In the genomic region with DNA sequence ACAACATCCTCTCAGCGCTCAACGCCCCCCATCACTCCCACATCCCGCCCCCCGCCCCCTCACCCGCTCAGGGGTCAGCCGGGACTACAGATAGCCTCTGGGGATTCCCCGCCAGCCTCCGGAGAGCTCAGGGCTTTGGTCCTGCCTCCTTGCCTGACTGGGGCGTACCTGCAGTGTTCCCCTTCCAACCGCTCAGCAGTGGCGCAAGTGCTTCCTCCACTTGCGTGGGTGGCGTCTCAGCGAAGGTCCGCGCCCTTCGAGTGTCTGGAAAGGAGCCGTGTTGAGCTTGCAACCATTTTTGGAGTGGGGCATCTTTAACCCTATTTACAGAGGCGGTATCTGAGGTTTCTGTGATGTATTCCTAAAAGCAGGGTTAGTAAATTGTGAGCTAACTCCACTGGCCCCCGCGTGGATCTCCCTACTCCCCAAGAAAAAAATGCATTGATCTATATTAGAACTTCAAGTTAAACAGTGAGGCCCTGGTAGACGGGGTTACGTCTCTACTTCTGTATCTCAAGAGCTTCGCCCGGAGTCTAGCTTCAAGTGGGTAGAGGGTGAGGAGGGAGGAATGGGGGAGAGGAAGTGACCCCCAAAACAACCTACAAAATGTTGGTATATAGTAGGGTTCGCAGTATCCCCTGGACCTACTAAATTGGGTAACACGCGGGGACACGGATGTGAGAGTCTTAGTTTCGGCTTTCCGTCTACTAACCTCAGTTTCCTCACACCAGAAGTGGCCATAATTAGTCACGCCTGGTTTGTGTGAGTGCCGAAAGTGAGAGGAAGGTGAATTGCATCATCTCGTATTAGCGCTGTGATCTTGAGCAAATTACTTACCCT, we compare ENCODE assay signal across 8 cellular contexts.
DNase-seq lines count a peak whose midpoint lies in the region; ATAC-seq and TF ChIP-seq lines count a peak whose summit lies in the region.

No MANE protein-coding gene starts in this region.

- H3K4me1 Mint-ChIP-seq in stimulated activated naive B cell treated with anti-CD40 and anti-IgM and Interleukin-4, amounts not matched to agents 10 μg/mL and 1 μg/mL and 100 μg/mL, for 72 hours = peaks cover 16 to 18% of the 10 kb centered on the region in 2 donors

- H3K27me3 ChIP-seq in WERI-Rb-1 (ENCODE audit: insufficient read depth, low read depth, severe bottlenecking) = peaks cover 4% of the 10 kb centered on the region

- H3K4me3 Mint-ChIP-seq in stimulated activated naive B cell treated with anti-CD40 and anti-IgM and Interleukin-4, amounts not matched to agents 10 μg/mL and 1 μg/mL and 100 μg/mL, for 72 hours = peak overlapping the region; percentile 46 to 55

- H3K4me3 ChIP-seq in WERI-Rb-1 (ENCODE audit: low read depth, low read length) = no peak overlapping the region

- no peaks in the 10 kb centered on the region for H3K36me3 ChIP-seq in WERI-Rb-1

- peak; percentile 84 for DNase-seq in GF-D8 (lab: John Stamatoyannopoulos, UW)
- peak; percentile 12 for DNase-seq in WERI-Rb-1
- DNase-seq in stimulated activated naive B cell treated with anti-CD40 and anti-IgM and Interleukin-4, amounts not matched to agents 10 μg/mL and 1 μg/mL and 100 μg/mL, for 72 hours = no peak
- no peak for DNase-seq in pons (ENCODE audit: low spot score)
- no peak for DNase-seq in DMS153 treated with DMSO at 0.1 percent for 48 hours (lab: John Stamatoyannopoulos, UW; ENCODE audit: unreplicated experiment)
- DNase-seq in DMS153 (lab: John Stamatoyannopoulos, UW) = no peak

- H3K9me3 ChIP-seq in WERI-Rb-1 (ENCODE audit: severe bottlenecking) = peaks cover 10% of the 10 kb centered on the region

- peak; percentile 80 for ATAC-seq in GM19351 (IDR thresholded peaks at IDR 0.05; ENCODE audit: unreplicated experiment)
- peak; percentile 67 for ATAC-seq in HG03139 (IDR thresholded peaks at IDR 0.05; ENCODE audit: unreplicated experiment)
- peak; percentile 45 to 73 for ATAC-seq in stimulated activated naive B cell treated with anti-CD40 and anti-IgM and Interleukin-4, amounts not matched to agents 10 μg/mL and 1 μg/mL and 100 μg/mL, for 72 hours (replicated peaks)

- no peak overlapping the region for H3K27ac ChIP-seq in WERI-Rb-1

- peaks cover 0 to 6% of the 10 kb centered on the region in 2 donors for H3K9me3 Mint-ChIP-seq in stimulated activated naive B cell treated with anti-CD40 and anti-IgM and Interleukin-4, amounts not matched to agents 10 μg/mL and 1 μg/mL and 100 μg/mL, for 72 hours

- TF ChIP-seq CTCF in WERI-Rb-1 (IDR thresholded peaks at IDR 0.05; ENCODE audit: low read depth, low read length) = no peak

- H3K36me3 Mint-ChIP-seq in stimulated activated naive B cell treated with anti-CD40 and anti-IgM and Interleukin-4, amounts not matched to agents 10 μg/mL and 1 μg/mL and 100 μg/mL, for 72 hours = peaks cover 2 to 6% of the 10 kb centered on the region in 2 donors

- H3K27me3 Mint-ChIP-seq in stimulated activated naive B cell treated with anti-CD40 and anti-IgM and Interleukin-4, amounts not matched to agents 10 μg/mL and 1 μg/mL and 100 μg/mL, for 72 hours = peaks cover 70 to 86% of the 10 kb centered on the region in 2 donors

- H3K27ac Mint-ChIP-seq in stimulated activated naive B cell treated with anti-CD40 and anti-IgM and Interleukin-4, amounts not matched to agents 10 μg/mL and 1 μg/mL and 100 μg/mL, for 72 hours = peak overlapping the region; percentile 90

Comparison
In these comparisons a context has a peak if more than half of its experiments do, and no peak if none do; other contexts are left out.
1. DNase-seq: peak in GF-D8 (single experiment) and WERI-Rb-1 (single experiment); none in stimulated activated naive B cell treated with anti-CD40 and anti-IgM and Interleukin-4, amounts not matched to agents 10 μg/mL and 1 μg/mL and 100 μg/mL, for 72 hours (single experiment), pons (single experiment), DMS153 treated with DMSO at 0.1 percent for 48 hours (single experiment) and DMS153 (single experiment).
2. Peak in every context shown above with its lines, with median percentiles within 50 percentile points of each other: ATAC-seq.